Comparison of ENCODE assay signal across 8 cellular contexts in the genomic region with DNA sequence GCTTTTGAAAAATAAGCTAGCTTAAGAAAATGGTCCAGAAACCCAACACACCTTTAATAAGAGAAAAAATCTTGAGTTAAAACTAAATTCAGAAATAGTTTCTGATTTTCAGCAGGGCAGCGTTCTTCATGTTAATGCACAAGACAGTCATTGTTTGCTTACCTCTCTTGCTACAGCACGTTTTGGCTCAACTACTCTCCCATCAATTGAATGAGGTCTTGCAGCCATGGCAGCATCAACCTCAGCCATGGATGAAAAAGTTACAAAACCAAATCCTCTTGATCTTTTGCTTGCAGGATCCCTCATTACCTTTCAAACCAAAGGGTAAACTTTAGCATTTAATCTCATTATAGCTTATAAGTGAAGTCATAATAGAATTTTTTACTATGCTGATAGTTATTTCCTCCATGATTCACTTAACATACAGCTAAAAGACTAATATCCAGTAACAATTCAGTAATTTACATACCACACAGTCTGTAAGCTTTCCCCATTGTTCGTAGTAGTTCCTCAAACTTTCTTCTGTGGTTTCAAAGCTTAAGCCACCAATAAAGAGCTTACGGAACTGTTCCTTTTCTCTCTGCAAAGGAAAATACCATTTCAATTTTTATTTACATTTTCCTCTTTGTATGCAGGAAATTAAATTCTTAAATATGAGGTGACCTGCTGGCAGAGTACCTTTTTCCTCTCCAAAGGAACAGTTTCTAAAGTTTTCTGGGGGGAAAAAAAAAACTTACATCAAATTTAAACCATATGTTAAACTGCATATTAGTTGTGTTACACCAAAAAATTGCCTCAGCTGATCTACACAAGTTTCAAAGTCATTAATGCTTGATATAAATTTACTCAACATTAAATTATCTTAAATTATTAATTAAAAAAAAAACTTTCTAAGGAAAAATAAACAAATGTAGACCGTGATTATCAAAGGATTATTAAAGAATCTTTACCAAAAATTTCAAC. TPM values are rescaled to one million over a fixed set of nuclear protein-coding genes. Genes with fewer than 3 reads are reported as not detected.
A peak's percentile ranks its signal among the peaks of the same experiment; 100 is the strongest.
DNase-seq lines count a peak whose midpoint lies in the region; ATAC-seq and TF ChIP-seq lines count a peak whose summit lies in the region.

No MANE protein-coding gene starts in this region.

- no peak overlapping the region; the same call in 1 of the 2 replicates for H3K56ac ChIP-seq in IMR-90 (ENCODE audit: extremely low read depth, insufficient read depth, low read length)

- no peak overlapping the region for H3K18ac ChIP-seq in IMR-90 (ENCODE audit: low read depth, low read length)

- no peak overlapping the region for H3K14ac ChIP-seq in IMR-90 (replicated peaks; ENCODE audit: low read depth, low read length)

- POLR2A ChIA-PET in IMR-90 (lab: Charles Lee; ENCODE audit: unreplicated experiment): interaction anchor here (0.9 kb wide), 1 partner anchor 10 kb away, joined by 3 read pairs; no protein-coding TSS in a partner anchor

- DNase-seq in AG09309 (ENCODE audit: low read depth) (no peak), IMR-90 (no peak), adipocyte (ENCODE audit: low read depth) (no peak), mesothelial cell of epicardium (ENCODE audit: low spot score in 2 of 2, unreplicated experiment in 2 of 2) (no peak), NK-92 (lab: John Stamatoyannopoulos, UW; ENCODE audit: unreplicated experiment) (no peak), NCI-H345 (lab: John Stamatoyannopoulos, UW) (no peak)
- DNase-seq in stimulated activated CD4-positive, alpha-beta T cell treated with anti-CD3 and anti-CD28 coated beads, Interleukin-1b, Interleukin-23, amount 100 ng/mL, for 48 hours: no peak

- H3K4me3 ChIP-seq in AG09309 (ENCODE audit: control insufficient read depth, low read depth, low read length) (peak overlapping the region; percentile 92), IMR-90 (ENCODE audit: insufficient read depth, low read depth, low read length) (peak overlapping the region; percentile 81), adipocyte (ENCODE audit: low read length) (peak overlapping the region; percentile 99)

- no peak for TF ChIP-seq CTCF in AG09309 (IDR thresholded peaks at IDR 0.05; ENCODE audit: control insufficient read depth, insufficient read depth, low read depth, low read length, missing control alignments)
- no peak for TF ChIP-seq CTCF in IMR-90 (conservative IDR thresholded peaks at IDR 0.05; ENCODE audit: low read depth, low read length)
- TF ChIP-seq CTCF in mesothelial cell of epicardium (IDR thresholded peaks at IDR 0.05; ENCODE audit: unreplicated experiment): no peak

- peaks cover 13 to 22% of the 10 kb centered on the region in 2 experiments; a peak in 3 of 4 replicates for H3K79me1 ChIP-seq in IMR-90 (ENCODE audit: low read depth in 1 of 2, low read length in 2 of 2)

- TF ChIP-seq RAD21 in IMR-90 (IDR thresholded peaks at IDR 0.05; ENCODE audit: low read length): no peak

- H3K4me1 ChIP-seq in IMR-90 (ENCODE audit: control insufficient read depth, insufficient read depth, low read length) (peaks cover 5% of the 10 kb centered on the region), adipocyte (ENCODE audit: control insufficient read depth, insufficient read depth, low read length) (peaks cover 43% of the 10 kb centered on the region)

- no peaks in the 10 kb centered on the region for H3K9me3 Mint-ChIP-seq in mesothelial cell of epicardium

- no peaks in the 10 kb centered on the region for H3K27me3 ChIP-seq in IMR-90 (ENCODE audit: control insufficient read depth, insufficient read depth, low read length)
- H3K27me3 ChIP-seq in adipocyte (replicated peaks; ENCODE audit: control insufficient read depth, insufficient read depth, low read length): no peaks in the 10 kb centered on the region

- peak overlapping the region; percentile 12 for H2BK5ac ChIP-seq in IMR-90 (ENCODE audit: low read depth, low read length, poor library complexity, severe bottlenecking)

- H2AK5ac ChIP-seq in IMR-90 (ENCODE audit: low read depth, low read length): no peak overlapping the region

- H3K9ac ChIP-seq in IMR-90 (ENCODE audit: low read depth, low read length) (peak overlapping the region; percentile 42; the same call in 1 of the 2 replicates), adipocyte (ENCODE audit: low read length) (peak overlapping the region; percentile 100)

- CTCF ChIA-PET in IMR-90 (lab: Yijun Ruan, JAX): interaction anchor here (0.6 to 2.7 kb wide), 8 partner anchors 8 to 1548 kb away, joined by 3 to 12 read pairs (median 5); no protein-coding TSS in a partner anchor

- H4K91ac ChIP-seq in IMR-90 (ENCODE audit: insufficient read depth, low read depth, low read length): no peak overlapping the region

- H2AFZ ChIP-seq in IMR-90 (replicated peaks; ENCODE audit: low read length, poor library complexity): no peak overlapping the region

- H3K23ac ChIP-seq in IMR-90 (ENCODE audit: low read depth, low read length): peak overlapping the region; percentile 16; the same call in 1 of the 2 replicates

- H4K5ac ChIP-seq in IMR-90 (ENCODE audit: low read depth, low read length): no peak overlapping the region

- no peaks in the 10 kb centered on the region for H3K27me3 Mint-ChIP-seq in mesothelial cell of epicardium (ENCODE audit: low read depth)

- ATAC-seq in IMR-90 (ENCODE audit: low read depth) (no peak), GM18520 (IDR thresholded peaks at IDR 0.05; ENCODE audit: unreplicated experiment) (no peak)

- H3K9me3 ChIP-seq in IMR-90 (ENCODE audit: control insufficient read depth, insufficient read depth, low read length) (no peaks in the 10 kb centered on the region), adipocyte (ENCODE audit: control insufficient read depth, low read length) (no peaks in the 10 kb centered on the region)

- peaks cover 45% of the 10 kb centered on the region for H3K36me3 Mint-ChIP-seq in mesothelial cell of epicardium

- dilution Hi-C loops in IMR-90 (cut with HindIII; ENCODE audit: low sequenced_read_pairs, unreplicated experiment): no loop called here

- H3K27ac ChIP-seq in IMR-90 (ENCODE audit: insufficient read depth, low read length): no peak overlapping the region

- intact Hi-C loops in IMR-90 (cut with micrococcal nuclease): loop anchor here (1.0 to 5.0 kb wide), 4 partner anchors 41 to 305 kb away; no protein-coding TSS in a partner anchor

- TF ChIP-seq POLR2A in IMR-90 (IDR thresholded peaks at IDR 0.05; ENCODE audit: low read depth, low read length): no peak

- H4K8ac ChIP-seq in IMR-90 (ENCODE audit: low read depth in 2 of 2, low read length in 2 of 2): no peak overlapping the region

- H3K4me3 Mint-ChIP-seq in mesothelial cell of epicardium: peak overlapping the region; percentile 99

- no peak overlapping the region for H3K4ac ChIP-seq in IMR-90 (ENCODE audit: low read depth, low read length)

- WGBS in IMR-90 (ENCODE audit: extremely low coverage in 2 of 2, insufficient read length in 1 of 2), 2 experiments: 0% methylated on average over 1 of the region's 5 CpGs; no CpG with 5 or more reads in 1 of the 2 experiments

- BruUV-seq in IMR-90 (replicated peaks; lab: Mats Ljungman, UMichigan): TSS peak; percentile 61

- H2AK9ac ChIP-seq in IMR-90 (replicated peaks; ENCODE audit: low read depth, low read length, poor library complexity): no peak overlapping the region

- H2BK20ac ChIP-seq in IMR-90 (ENCODE audit: low read depth, low read length): no peak overlapping the region

- peaks cover 83% of the 10 kb centered on the region for H4K20me1 ChIP-seq in IMR-90 (ENCODE audit: insufficient read depth, low read length)

- peak overlapping the region; percentile 84 for H3K27ac Mint-ChIP-seq in mesothelial cell of epicardium

- no peak overlapping the region for H2BK15ac ChIP-seq in IMR-90 (ENCODE audit: low read depth, low read length)

- peak overlapping the region; percentile 88 for H3K4me2 ChIP-seq in IMR-90 (ENCODE audit: low read depth, low read length)

- no peaks in the 10 kb centered on the region for H3K9me1 ChIP-seq in IMR-90 (ENCODE audit: insufficient read depth, low read length)

- H3K36me3 ChIP-seq in IMR-90 (ENCODE audit: control insufficient read depth, insufficient read depth, low read length) (peaks cover 35% of the 10 kb centered on the region), adipocyte (ENCODE audit: control insufficient read depth, insufficient read depth, low read length, severe bottlenecking) (peaks cover 53% of the 10 kb centered on the region)

- no peak overlapping the region for H2BK120ac ChIP-seq in IMR-90 (ENCODE audit: low read depth, low read length)

- peaks cover 48% of the 10 kb centered on the region for H3K4me1 Mint-ChIP-seq in mesothelial cell of epicardium

- in situ Hi-C loops in IMR-90 (cut with MboI; ENCODE audit: low sequenced_read_pairs): loop anchor here (10.0 kb wide), 2 partner anchors 907 to 947 kb away; a partner anchor contains a TSS

TF ChIP-seq in IMR-90, 13 proteins besides CTCF, POLR2A, EP300 and RAD21:
- TF ChIP-seq RCOR1 (IDR thresholded peaks at IDR 0.05; ENCODE audit: insufficient replicate concordance, low read length): no peak

RNA-seq across cellular contexts. Expression of a gene that starts 3.1 kb away (rescaled TPM):
- total RNA-seq in IMR-90 (2012; rRNA removed) (49.3 and 118 TPM in 2 replicates), mesothelial cell of epicardium (693 to 723 TPM (median 708 TPM) in 3 replicates)
- polyA plus RNA-seq in IMR-90 (2012; rRNA removed): 417 and 515 TPM in 2 replicates
- 51.3 and 57.4 TPM in 2 replicates for polyA plus RNA-seq in IMR-90 (2012; cell fraction: cytosol; rRNA removed)
- 46.0 and 266 TPM in 2 replicates for polyA plus RNA-seq in IMR-90 (2012; cell fraction: nucleus; rRNA removed; ENCODE audit: low replicate concordance)

RNA-seq across cellular contexts. Expression of a gene that starts 4.1 kb away (rescaled TPM):
- total RNA-seq in IMR-90 (2012; rRNA removed): 38.2 and 85.0 TPM in 2 replicates
- polyA plus RNA-seq in IMR-90 (2012; rRNA removed): 65.6 and 76.5 TPM in 2 replicates
- polyA plus RNA-seq in IMR-90 (2012; cell fraction: cytosol; rRNA removed): 7.2 and 7.8 TPM in 2 replicates
- 41.4 and 59.8 TPM in 2 replicates for polyA plus RNA-seq in IMR-90 (2012; cell fraction: nucleus; rRNA removed; ENCODE audit: low replicate concordance)
- total RNA-seq in mesothelial cell of epicardium: 217 to 225 TPM (median 224 TPM) in 3 replicates

RNA-seq across cellular contexts. Expression of a gene that starts 45.4 kb away (rescaled TPM):
- total RNA-seq in IMR-90 (2012; rRNA removed) (37.8 and 43.2 TPM in 2 replicates), mesothelial cell of epicardium (11.8 to 12.9 TPM (median 12.3 TPM) in 3 replicates)
- polyA plus RNA-seq in IMR-90 (2012; rRNA removed): 22.8 and 28.0 TPM in 2 replicates
- 9.0 and 13.0 TPM in 2 replicates for polyA plus RNA-seq in IMR-90 (2012; cell fraction: cytosol; rRNA removed)
- polyA plus RNA-seq in IMR-90 (2012; cell fraction: nucleus; rRNA removed; ENCODE audit: low replicate concordance): 5.1 and 19.4 TPM in 2 replicates
